8 cellular contexts compared by ENCODE assay signal in genomic region chr11:111911563-111912401, GRCh38. TPM values are rescaled to one million over a fixed set of nuclear protein-coding genes. Genes with fewer than 3 reads are reported as not detected.
DNase-seq lines count a peak whose midpoint lies in the region; ATAC-seq and TF ChIP-seq lines count a peak whose summit lies in the region.

CRYAB (minus strand) TSS chr11:111911770; CDS start chr11:111911724, 46 bp downstream.

- H3K27me3 ChIP-seq in GM23338 (ENCODE audit: insufficient read depth) (no peaks in the 10 kb centered on the region), brain microvascular endothelial cell (replicated peaks) (peaks cover 3% of the 10 kb centered on the region), iPS-15b (ENCODE audit: control insufficient read depth, insufficient read depth, low read length) (no peaks in the 10 kb centered on the region), sigmoid colon (no peaks in the 10 kb centered on the region)

- H3K9me3 Mint-ChIP-seq in GM23338, result no peaks in the 10 kb centered on the region; the same call in 2 of the 3 replicates

- no peak within 1 kb of the TSS; the same call in none of the 2 replicates for H3K27ac Mint-ChIP-seq in GM23338

- H3K27ac ChIP-seq in GM23338 (ENCODE audit: low read depth) (no peak within 1 kb of the TSS), brain microvascular endothelial cell (no peak within 1 kb of the TSS), sigmoid colon (peak within 1 kb of the TSS; percentile 96 to 100 (median 98))

- H3K4me3 Mint-ChIP-seq in GM23338, result peak within 1 kb of the TSS; percentile 39; the same call in 1 of the 3 replicates

- TF ChIP-seq POLR2A in sigmoid colon (IDR thresholded peaks at IDR 0.05), result peak; percentile 76 to 86

- H3K36me3 ChIP-seq in GM23338 (ENCODE audit: insufficient read depth), result no peaks in the 10 kb centered on the region
- no peaks in the 10 kb centered on the region for H3K36me3 ChIP-seq in brain microvascular endothelial cell (replicated peaks)
- no peaks in the 10 kb centered on the region for H3K36me3 ChIP-seq in iPS-15b (ENCODE audit: control insufficient read depth, insufficient read depth, low read length)
- peaks cover 0 to 13% (median 9%) of the 10 kb centered on the region in 4 donors for H3K36me3 ChIP-seq in sigmoid colon

- no peaks in the 10 kb centered on the region for H3K9me2 ChIP-seq in GM23338 (ENCODE audit: insufficient read depth)

- H3K36me3 Mint-ChIP-seq in GM23338 (ENCODE audit: low read depth), result no peaks in the 10 kb centered on the region

- DNase-seq in GM23338 (ENCODE audit: low spot score), result peak; percentile 62
- peak; percentile 71 for DNase-seq in brain microvascular endothelial cell
- DNase-seq in sigmoid colon, result peak; percentile 96
- DNase-seq in NCI-H187 (lab: John Stamatoyannopoulos, UW), result no peak
- no peak for DNase-seq in NCI-H146 (lab: John Stamatoyannopoulos, UW)
- DNase-seq in GM13976 (ENCODE audit: low spot score), result no peak

- in situ Hi-C loops in brain microvascular endothelial cell (cut with HindIII; ENCODE audit: low pct_ligation_motif_present, low sequenced_read_pairs), result no loop called here
- in situ Hi-C loops in GM13976 (cut with MboI; ENCODE audit: low sequenced_read_pairs, unreplicated experiment), result no loop called here

- TF ChIP-seq CTCF in GM23338 (conservative IDR thresholded peaks at IDR 0.05; ENCODE audit: low read depth in 2 of 2), result no peak
- TF ChIP-seq CTCF in brain microvascular endothelial cell (IDR thresholded peaks at IDR 0.05; ENCODE audit: low read depth, low read length, missing control alignments), result no peak
- TF ChIP-seq CTCF in sigmoid colon (IDR thresholded peaks at IDR 0.05), result no peak
- TF ChIP-seq CTCF in GM13976 (IDR thresholded peaks at IDR 0.05; ENCODE audit: borderline replicate concordance, control extremely low read depth, extremely low read depth, insufficient read depth, missing control alignments), result no peak

- H3K79me2 ChIP-seq in GM23338 (replicated peaks; ENCODE audit: insufficient read depth), result no peaks in the 10 kb centered on the region

- no peaks in the 10 kb centered on the region for H3K9me3 ChIP-seq in iPS-15b (ENCODE audit: control insufficient read depth, insufficient read depth, low read length)
- H3K9me3 ChIP-seq in sigmoid colon, result no peaks in the 10 kb centered on the region

- no peaks in the 10 kb centered on the region for H4K20me1 ChIP-seq in GM23338 (replicated peaks; ENCODE audit: insufficient read depth)

- 52 to 55% methylated on average over 17 of the region's 17 CpGs for WGBS in sigmoid colon, 2 donors

- TF ChIP-seq EP300 in sigmoid colon (IDR thresholded peaks at IDR 0.05), result peak; percentile 3 to 93 (median 68)

- ATAC-seq in GM23338 (peak; percentile 75), HG03280 (IDR thresholded peaks at IDR 0.05; ENCODE audit: unreplicated experiment) (no peak)

- H2AFZ ChIP-seq in GM23338, result peak within 1 kb of the TSS; percentile 91

- peaks cover 35% of the 10 kb centered on the region for H3K4me1 Mint-ChIP-seq in GM23338

- peak within 1 kb of the TSS; percentile 37; the same call in 1 of the 2 replicates for H3K4me3 ChIP-seq in GM23338
- peak within 1 kb of the TSS; percentile 24 for H3K4me3 ChIP-seq in brain microvascular endothelial cell (ENCODE audit: low read depth, low read length)
- H3K4me3 ChIP-seq in iPS-15b (ENCODE audit: low read depth, low read length), result peak within 1 kb of the TSS; percentile 47
- peak within 1 kb of the TSS; percentile 52 to 78 (median 73) for H3K4me3 ChIP-seq in sigmoid colon

- peak within 1 kb of the TSS; percentile 26 for H3K9ac ChIP-seq in iPS-15b (ENCODE audit: low read depth, low read length)

- H3K4me1 ChIP-seq in GM23338 (ENCODE audit: insufficient read depth) (peaks cover 30% of the 10 kb centered on the region), iPS-15b (ENCODE audit: control insufficient read depth, insufficient read depth, low read length) (peaks cover 13% of the 10 kb centered on the region), sigmoid colon (peaks cover 0 to 39% (median 36%) of the 10 kb centered on the region in 4 donors)

- no peaks in the 10 kb centered on the region for H3F3A ChIP-seq in GM23338 (replicated peaks; ENCODE audit: low read depth)

- intact Hi-C loops in sigmoid colon (cut with DNase I), result loop anchor here (1.0 kb wide), 1 partner anchor 32 kb away; the partner anchor contains the start of genes CFAP68 and FDXACB1

- peaks cover 8% of the 10 kb centered on the region for H3K27me3 Mint-ChIP-seq in GM23338 (ENCODE audit: insufficient read depth, low read depth, poor library complexity)

- peak within 1 kb of the TSS; percentile 75 for H3K4me2 ChIP-seq in GM23338

TF ChIP-seq in GM23338, 12 proteins besides CTCF, POLR2A, EP300 and RAD21 (continues in another document):
- no peak for TF ChIP-seq REST (IDR thresholded peaks at IDR 0.05; ENCODE audit: unreplicated experiment)

RNA-seq across cellular contexts. Expression of gene CRYAB, which starts in this region (rescaled TPM):
- 6.1 and 6.8 TPM in 2 replicates for total RNA-seq in GM23338 (2014; rRNA removed; shearing (Covaris generic))
- polyA plus RNA-seq in GM23338 (2016; fragmentation: Nextera tagmentation; extraction: Ambion mirVana) (8.4 and 9.6 TPM in 2 replicates), sigmoid colon (10 to 100 TPM; 25.0 to 99.7 (median 63.0) TPM)
- total RNA-seq in sigmoid colon, result 100 to 1,000 TPM; 151 to 299 (median 225) TPM

Comparison
In these comparisons a context has a peak if more than half of its experiments do, and no peak if none do; other contexts are left out.
1. RNA of gene CRYAB (total RNA-seq): 151 to 299 TPM in sigmoid colon; 6.1 to 6.8 TPM in GM23338; every median in the first group is over 10 times any median in the second.
2. DNase-seq: peak in GM23338 (single experiment), brain microvascular endothelial cell (single experiment) and sigmoid colon (single experiment); none in NCI-H187 (0 of 2), NCI-H146 (single experiment) and GM13976 (single experiment).
3. H3K27ac ChIP-seq: peak in sigmoid colon (4 of 4); none in GM23338 (single experiment) and brain microvascular endothelial cell (single experiment).
4. Peak in every context shown above with its lines, with median percentiles within 50 percentile points of each other: H3K4me3 ChIP-seq.